In the genomic region with DNA sequence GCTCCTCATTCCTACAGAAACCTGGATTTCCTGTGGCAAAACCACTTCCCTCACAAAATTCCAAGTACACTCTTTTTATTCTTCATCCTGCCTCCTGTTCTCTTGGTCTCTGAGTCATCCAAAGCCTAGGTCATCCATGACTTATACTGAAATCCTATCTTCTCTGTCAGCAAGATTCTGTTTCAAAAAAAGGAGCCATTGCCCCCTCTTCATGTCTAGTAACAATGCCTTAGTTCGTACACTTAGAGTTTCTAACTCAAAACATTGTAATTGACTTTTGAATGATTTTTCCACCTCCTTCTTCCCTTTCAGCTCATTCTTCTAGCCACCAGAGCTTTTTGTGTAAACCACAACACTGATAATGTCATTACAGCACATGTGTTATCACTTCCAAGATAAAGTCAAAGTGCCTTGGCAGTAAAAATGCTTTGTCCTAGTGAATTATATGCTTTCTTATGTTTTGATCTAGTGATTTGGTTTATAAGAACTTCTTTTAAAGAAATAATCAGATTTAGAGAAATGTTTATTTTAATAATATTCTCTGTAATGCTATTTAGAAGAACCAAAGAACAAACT, we compare ENCODE assay signal across 12 cellular contexts.
A peak's percentile ranks its signal among the peaks of the same experiment; 100 is the strongest.
DNase-seq lines count a peak whose midpoint lies in the region; ATAC-seq and TF ChIP-seq lines count a peak whose summit lies in the region.
"Had no signal": no experiment of that assay in that cellular context is flagged by ENCODE, and none has a peak within 500 bp of the region (broad histone marks: within the 10 kb centered on the region; RNA-seq: fewer than 3 reads in every experiment).

No MANE protein-coding gene starts in this region.

- no peaks in the 10 kb centered on the region for H3K36me3 ChIP-seq in BJ (ENCODE audit: control insufficient read depth, insufficient read depth, low read length)

- POLR2A ChIA-PET in BJ (lab: Charles Lee), result no interaction called here

- DNase-seq in BJ (ENCODE audit: low read depth) (peak; percentile 35), HT-29 (ENCODE audit: low spot score) (peak; percentile 22), amniotic epithelial cell (ENCODE audit: low read depth) (peak; percentile 88), kidney glomerular epithelial cell (lab: John Stamatoyannopoulos, UW) (peak; percentile 38), NCI-H1105 treated with DMSO at 0.1 percent for 48 hours (lab: John Stamatoyannopoulos, UW) (no peak)
- DNase-seq: activated CD4-positive, alpha-beta T cell treated with anti-CD3 and anti-CD28 coated beads, Interleukin-2, amount 50 U/mL, for 4 hours; DMS79; trophoblast cell had no signal

- H3K27me3 ChIP-seq in BJ (ENCODE audit: control insufficient read depth, insufficient read depth, low read length), result no peaks in the 10 kb centered on the region

- no peak for TF ChIP-seq CTCF in BJ (IDR thresholded peaks at IDR 0.05; ENCODE audit: insufficient read depth, low read depth, low read length)

- CTCF ChIA-PET in BJ (lab: Yijun Ruan, JAX), result interaction anchor here (0.6 kb wide), 3 partner anchors 125 to 345 kb away, joined by 3 to 4 read pairs (median 3); no protein-coding TSS in a partner anchor

- ATAC-seq in HG02970 (IDR thresholded peaks at IDR 0.05; ENCODE audit: low FRiP score, unreplicated experiment) (no peak), HG03571 (IDR thresholded peaks at IDR 0.05; ENCODE audit: unreplicated experiment) (no peak), HG03159 (IDR thresholded peaks at IDR 0.05; ENCODE audit: unreplicated experiment) (no peak)

- H3K4me3 ChIP-seq in BJ (ENCODE audit: low read depth, low read length), result no peak overlapping the region
- H3K4me3 ChIP-seq: lung had no signal
